ENCODE assay signal across 34 cellular contexts in the genomic region with DNA sequence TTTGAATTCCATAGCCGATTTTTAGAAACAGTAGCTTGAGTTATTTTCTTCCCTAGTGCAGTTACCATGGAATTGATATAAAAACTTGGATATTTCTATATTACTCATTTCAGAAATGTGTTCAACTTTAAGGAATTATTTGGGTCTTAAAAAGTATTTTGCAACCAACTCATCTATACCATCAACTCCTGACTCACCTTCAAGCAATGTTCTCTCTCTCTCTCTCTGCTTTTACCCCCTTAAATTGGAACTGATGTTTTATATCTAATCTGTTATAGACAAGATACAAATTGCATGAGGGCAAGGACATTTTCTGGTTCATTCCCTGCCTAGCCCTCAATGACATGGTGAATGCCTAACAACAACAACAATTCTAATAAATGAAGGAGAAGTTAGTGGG.
"Had no signal": no experiment of that assay in that cellular context is flagged by ENCODE, and none has a peak within 500 bp of the region (broad histone marks: within the 10 kb centered on the region; RNA-seq: fewer than 3 reads in every experiment).

No MANE protein-coding gene starts in this region.

- DNase-seq: activated CD4-positive, alpha-beta memory T cell treated with anti-CD3 and anti-CD28 coated beads for 36 hours; activated CD4-positive, alpha-beta T cell treated with anti-CD3 and anti-CD28 coated beads for 36 hours; activated CD4-positive, alpha-beta T cell treated with anti-CD3 and anti-CD28 coated beads, Interleukin-2, amount 50 U/mL, for 1 hour; activated CD8-positive, alpha-beta memory T cell treated with anti-CD3 and anti-CD28 coated beads, Interleukin-2, amount 50 U/mL, for 4 hours; activated gamma-delta T cell treated with Interleukin-2 at 50 U/mL for 16 hours; activated naive CD4-positive, alpha-beta T cell treated with anti-CD3 and anti-CD28 coated beads for 36 hours; activated T-cell treated with anti-CD3 and anti-CD28 coated beads for 4 hours; activated T-cell treated with anti-CD3 and anti-CD28 coated beads, Interleukin-2, amount 50 U/mL, for 4 hours; adrenal gland; body of pancreas; cerebellar nuclear complex; Kasumi-1; KG1; MG63; NCI-H1048; NCI-H1105 treated with DMSO at 0.1 percent for 48 hours; NCI-H1436; NCI-H1694; NCI-H1930; NCI-H2081 treated with DMSO at 0.1 percent for 48 hours; NCI-H226; NCI-H446 treated with DMSO at 0.1 percent for 48 hours; NCI-H524; NCI-H69; Peyer's patch; RPMI8226; SHP77; SJCRH30; T1000 had no signal

- H3K4me1 ChIP-seq: adrenal gland, breast epithelium, Peyer's patch, SJCRH30 had no signal

- H3K27me3 ChIP-seq: adrenal gland, body of pancreas, breast epithelium, MG63, Peyer's patch, SJCRH30 had no signal

- H3K27ac ChIP-seq: body of pancreas, breast epithelium, Peyer's patch, SJCRH30, SK-N-MC had no signal

- ATAC-seq: activated CD4-positive, alpha-beta T cell treated with anti-CD3 and anti-CD28 coated beads for 36 hours; activated CD4-positive, CD25-positive, alpha-beta regulatory T cell treated with anti-CD3 and anti-CD28 coated beads, Interleukin-2, amount 50 U/mL, for 24 hours; activated naive CD4-positive, alpha-beta T cell treated with anti-CD3 and anti-CD28 coated beads, Interleukin-2, amount 50 U/mL, for 72 hours; activated T-cell treated with anti-CD3 and anti-CD28 coated beads, Interleukin-2, amount 50 U/mL, for 4 hours; body of pancreas; WTC11 had no signal
